22 cellular contexts compared by ENCODE assay signal in the genomic region with DNA sequence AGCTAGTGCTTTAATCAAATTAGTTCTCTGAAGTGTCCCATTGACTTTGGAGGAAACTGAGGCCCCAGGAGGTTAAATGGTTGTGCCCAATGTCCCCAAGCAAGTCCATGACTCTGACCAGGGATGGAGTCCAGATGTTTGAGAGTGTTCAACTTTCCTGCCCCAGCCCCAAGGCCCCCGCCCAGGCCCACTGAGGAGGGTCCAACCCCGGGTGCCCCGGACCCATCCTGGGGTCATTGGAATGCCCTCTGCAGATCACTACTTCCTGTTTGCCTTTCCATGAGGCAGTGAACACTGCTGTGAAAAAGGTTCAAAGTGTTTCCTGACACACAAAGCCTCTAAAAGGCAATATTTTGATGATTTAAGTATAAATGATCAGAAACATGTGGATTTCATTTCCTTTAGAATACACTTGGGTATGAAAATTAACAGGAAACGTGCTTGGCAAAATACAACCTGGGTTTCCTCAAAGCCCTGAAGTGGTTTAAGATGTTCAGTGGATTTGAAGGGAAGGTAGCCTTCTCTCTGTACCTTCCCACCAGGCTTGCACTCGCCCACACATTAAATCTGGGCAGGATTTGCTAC.
A peak's percentile ranks its signal among the peaks of the same experiment; 100 is the strongest.
DNase-seq lines count a peak whose midpoint lies in the region; ATAC-seq, FAIRE-seq and TF ChIP-seq lines count a peak whose summit lies in the region.
"Had no signal": no experiment of that assay in that cellular context is flagged by ENCODE, and none has a peak within 500 bp of the region (broad histone marks: within the 10 kb centered on the region; RNA-seq: fewer than 3 reads in every experiment).

No MANE protein-coding gene starts in this region.

- no peak overlapping the region for H3K18ac ChIP-seq in H1 (ENCODE audit: extremely low read depth, low read length)

- TF ChIP-seq POLR2A in H1 (IDR thresholded peaks at IDR 0.05; ENCODE audit: control extremely low read depth in 1 of 2, low read depth in 2 of 2, low read length in 2 of 2) = no peak

- H3K9me3 ChIP-seq in H1 (ENCODE audit: insufficient read depth in 2 of 2, low read depth in 1 of 2, low read length in 1 of 2) = no peaks in the 10 kb centered on the region
- H3K9me3 ChIP-seq: HAP-1 had no signal

- no peaks in the 10 kb centered on the region; the same call in 1 of the 2 replicates for H3K23me2 ChIP-seq in H1 (ENCODE audit: low read depth, low read length)

- no peaks in the 10 kb centered on the region for H3K36me3 Mint-ChIP-seq in activated CD4-positive, alpha-beta T cell treated with anti-CD3 and anti-CD28 coated beads, Interleukin-2, amount 10 ng/mL, durations not matched to agents 24 days and 14 days (ENCODE audit: low read depth)
- no peaks in the 10 kb centered on the region for H3K36me3 Mint-ChIP-seq in activated naive CD8-positive, alpha-beta T cell treated with anti-CD3 and anti-CD28 coated beads for 36 hours
- H3K36me3 Mint-ChIP-seq: CD4-positive, alpha-beta memory T cell had no signal

- H3K56ac ChIP-seq in H1 (replicated peaks; ENCODE audit: insufficient read length, low read depth, low read length) = no peak overlapping the region

- DNase-seq in activated CD4-positive, alpha-beta T cell treated with anti-CD3 and anti-CD28 coated beads, Interleukin-2, amount 10 ng/mL, durations not matched to agents 24 days and 14 days = peak; percentile 20
- DNase-seq in activated CD4-positive, alpha-beta T cell treated with anti-CD3 and anti-CD28 coated beads, Interleukin-2, amount 50 U/mL, for 4 hours = no peak
- DNase-seq in H1 (ENCODE audit: low read depth in 1 of 2, low spot score in 2 of 2) (no peak), sciatic nerve (ENCODE audit: low spot score) (no peak), NCI-H1694 (lab: John Stamatoyannopoulos, UW) (no peak), NCI-H1417 treated with DMSO at 0.1 percent for 48 hours (lab: John Stamatoyannopoulos, UW) (no peak)
- no peak for DNase-seq in activated naive CD8-positive, alpha-beta T cell treated with anti-CD3 and anti-CD28 coated beads for 36 hours
- DNase-seq: C1 segment of cervical spinal cord; Calu3; CD4-positive, alpha-beta memory T cell; COR-L47; DMS53; DMS79 treated with DMSO at 0.1 percent for 48 hours; GF-D8; GM23248; HFFc6 had no signal

- no peaks in the 10 kb centered on the region for H3K79me2 ChIP-seq in H1 (ENCODE audit: control insufficient read depth in 1 of 2, insufficient read depth in 2 of 2, low read length in 2 of 2)

- H3K27ac ChIP-seq in H1 (ENCODE audit: low read depth, low read length) = no peak overlapping the region
- H3K27ac ChIP-seq: 22Rv1, GM23248 had no signal

- H3K36me3 ChIP-seq in H1 (ENCODE audit: control insufficient read depth in 2 of 4, insufficient read depth in 4 of 4, low read length in 3 of 4) = no peaks in the 10 kb centered on the region
- H3K36me3 ChIP-seq: HAP-1 had no signal

- H3K9me3 Mint-ChIP-seq in activated CD4-positive, alpha-beta T cell treated with anti-CD3 and anti-CD28 coated beads, Interleukin-2, amount 10 ng/mL, durations not matched to agents 24 days and 14 days = no peaks in the 10 kb centered on the region
- no peaks in the 10 kb centered on the region for H3K9me3 Mint-ChIP-seq in activated naive CD8-positive, alpha-beta T cell treated with anti-CD3 and anti-CD28 coated beads for 36 hours
- H3K9me3 Mint-ChIP-seq: HFFc6 had no signal

- no peak overlapping the region for H2BK20ac ChIP-seq in H1 (ENCODE audit: low read length)

- no peak overlapping the region for H4K8ac ChIP-seq in H1 (ENCODE audit: extremely low read depth, insufficient read depth, low read length)

- POLR2A ChIA-PET in H1 (lab: Charles Lee; ENCODE audit: partially characterized antibody) = no interaction called here

- ATAC-seq in sciatic nerve = peak; percentile 59
- ATAC-seq in HG03159 (IDR thresholded peaks at IDR 0.05; ENCODE audit: unreplicated experiment) = no peak

- H3K27ac Mint-ChIP-seq in activated CD4-positive, alpha-beta T cell treated with anti-CD3 and anti-CD28 coated beads, Interleukin-2, amount 10 ng/mL, durations not matched to agents 24 days and 14 days = no peak overlapping the region
- no peak overlapping the region for H3K27ac Mint-ChIP-seq in activated naive CD8-positive, alpha-beta T cell treated with anti-CD3 and anti-CD28 coated beads for 36 hours
- H3K27ac Mint-ChIP-seq: HFFc6 had no signal

- H3K23ac ChIP-seq in H1 (ENCODE audit: insufficient read length) = no peak overlapping the region

- no peak for FAIRE-seq in H1 (lab: Jason Lieb, UNC)
- FAIRE-seq: A204.1, GM12891, GM18507 had no signal

- H3K4me2 ChIP-seq in H1 (ENCODE audit: insufficient read depth in 1 of 2, low read depth in 2 of 2, low read length in 2 of 2) = no peak overlapping the region

- intact Hi-C loops in activated CD4-positive, alpha-beta T cell treated with anti-CD3 and anti-CD28 coated beads, Interleukin-2, amount 10 ng/mL, durations not matched to agents 24 days and 14 days (cut with micrococcal nuclease) = no loop called here
- intact Hi-C loops in sciatic nerve (cut with DNase I) = no loop called here

- TF ChIP-seq CTCF in H1 (IDR thresholded peaks at IDR 0.05; ENCODE audit: control extremely low read depth in 1 of 3, insufficient read depth in 1 of 3, low read depth in 1 of 3, low read length in 3 of 3) = no peak

- 87% methylated on average over 5 of the region's 5 CpGs; no CpG with 5 or more reads in 1 of the 2 experiments for WGBS in H1 (ENCODE audit: extremely low coverage in 1 of 2, insufficient coverage in 1 of 2, insufficient read length in 1 of 2, insufficient replicate concordance in 2 of 2, low coverage in 1 of 2, low lambda C conversion rate in 2 of 2, missing lambda C conversion rate in 1 of 2), 2 experiments

- no peak overlapping the region for H4K5ac ChIP-seq in H1 (ENCODE audit: insufficient read length, low read depth, low read length)

- no peak for TF ChIP-seq EP300 in H1 (IDR thresholded peaks at IDR 0.05; ENCODE audit: borderline replicate concordance in 1 of 2, low read depth in 2 of 2, low read length in 2 of 2)

- H4K20me1 ChIP-seq in H1 (replicated peaks in 1 of 2; ENCODE audit: control insufficient read depth in 1 of 2, insufficient read depth in 2 of 2, low read length in 2 of 2) = no peaks in the 10 kb centered on the region

- no peaks in the 10 kb centered on the region for H3K4me1 ChIP-seq in H1 (replicated peaks in 1 of 4; ENCODE audit: control insufficient read depth in 3 of 4, insufficient read depth in 4 of 4, low read length in 3 of 4)
- H3K4me1 ChIP-seq: HAP-1 had no signal

- no peaks in the 10 kb centered on the region; a peak in 1 of 7 replicates for H3K27me3 ChIP-seq in H1 (replicated peaks in 1 of 4; ENCODE audit: control insufficient read depth in 3 of 4, extremely low read depth in 1 of 4, insufficient read depth in 3 of 4, low read length in 3 of 4)

- no peak overlapping the region for H2AK5ac ChIP-seq in H1 (ENCODE audit: low read depth, low read length)

- H4K91ac ChIP-seq in H1 (replicated peaks; ENCODE audit: insufficient read length, low read length) = no peak overlapping the region

- no peak overlapping the region for H3K4ac ChIP-seq in H1 (replicated peaks; ENCODE audit: insufficient read length, low read depth, low read length)

- H3K9ac ChIP-seq in H1 (replicated peaks in 1 of 4; ENCODE audit: extremely low read depth in 1 of 4, low read depth in 3 of 4, low read length in 3 of 4) = no peak overlapping the region
- H3K9ac ChIP-seq: GM23248 had no signal

- CTCF ChIA-PET in H1 (lab: Charles Lee; ENCODE audit: partially characterized antibody) = no interaction called here

- no peak overlapping the region for H2AFZ ChIP-seq in H1 (ENCODE audit: low read length)
- H2AFZ ChIP-seq: GM23248 had no signal

- H2BK120ac ChIP-seq in H1 (replicated peaks; ENCODE audit: low read depth, low read length) = no peak overlapping the region

- H2BK5ac ChIP-seq in H1 (ENCODE audit: low read depth, low read length) = no peak overlapping the region

- peak overlapping the region; percentile 27; the same call in 1 of the 2 replicates for H2BK12ac ChIP-seq in H1 (ENCODE audit: low read depth, low read length)

- H3K14ac ChIP-seq in H1 (ENCODE audit: insufficient read length) = no peak overlapping the region

- no peaks in the 10 kb centered on the region for H3K27me3 Mint-ChIP-seq in activated CD4-positive, alpha-beta T cell treated with anti-CD3 and anti-CD28 coated beads, Interleukin-2, amount 10 ng/mL, durations not matched to agents 24 days and 14 days
- peaks cover 12% of the 10 kb centered on the region for H3K27me3 Mint-ChIP-seq in activated naive CD8-positive, alpha-beta T cell treated with anti-CD3 and anti-CD28 coated beads for 36 hours

- H2BK15ac ChIP-seq in H1 (ENCODE audit: low read length) = no peak overlapping the region

- no peaks in the 10 kb centered on the region; the same call in 1 of the 2 replicates for H3K79me1 ChIP-seq in H1 (ENCODE audit: low read depth, low read length)

- no peak for TF ChIP-seq RAD21 in H1 (IDR thresholded peaks at IDR 0.05 in 1 of 2, conservative IDR thresholded peaks at IDR 0.05 in 1 of 2; ENCODE audit: low read depth in 2 of 2, low read length in 2 of 2)

- no peaks in the 10 kb centered on the region for H3K4me1 Mint-ChIP-seq in activated CD4-positive, alpha-beta T cell treated with anti-CD3 and anti-CD28 coated beads, Interleukin-2, amount 10 ng/mL, durations not matched to agents 24 days and 14 days
- no peaks in the 10 kb centered on the region for H3K4me1 Mint-ChIP-seq in activated naive CD8-positive, alpha-beta T cell treated with anti-CD3 and anti-CD28 coated beads for 36 hours

- H3K4me3 Mint-ChIP-seq in activated CD4-positive, alpha-beta T cell treated with anti-CD3 and anti-CD28 coated beads, Interleukin-2, amount 10 ng/mL, durations not matched to agents 24 days and 14 days = no peak overlapping the region
- no peak overlapping the region for H3K4me3 Mint-ChIP-seq in activated naive CD8-positive, alpha-beta T cell treated with anti-CD3 and anti-CD28 coated beads for 36 hours
- H3K4me3 Mint-ChIP-seq: CD4-positive, alpha-beta memory T cell; HFFc6 had no signal

- H3K4me3 ChIP-seq in H1 (ENCODE audit: extremely low read depth in 1 of 4, insufficient read depth in 2 of 4, low read depth in 3 of 4, low read length in 4 of 4) = no peak overlapping the region
- H3K4me3 ChIP-seq: GM23248, HAP-1 had no signal

TF ChIP-seq in H1, 55 proteins besides CTCF, POLR2A, EP300 and RAD21:
- TF ChIP-seq SP4 (IDR thresholded peaks at IDR 0.05; ENCODE audit: low read length) = no peak
- TF ChIP-seq CBX5 (IDR thresholded peaks at IDR 0.05; ENCODE audit: low read depth, low read length) = no peak
- TF ChIP-seq, protein P1, sequence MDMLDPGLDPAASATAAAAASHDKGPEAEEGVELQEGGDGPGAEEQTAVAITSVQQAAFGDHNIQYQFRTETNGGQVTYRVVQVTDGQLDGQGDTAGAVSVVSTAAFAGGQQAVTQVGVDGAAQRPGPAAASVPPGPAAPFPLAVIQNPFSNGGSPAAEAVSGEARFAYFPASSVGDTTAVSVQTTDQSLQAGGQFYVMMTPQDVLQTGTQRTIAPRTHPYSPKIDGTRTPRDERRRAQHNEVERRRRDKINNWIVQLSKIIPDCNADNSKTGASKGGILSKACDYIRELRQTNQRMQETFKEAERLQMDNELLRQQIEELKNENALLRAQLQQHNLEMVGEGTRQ (IDR thresholded peaks at IDR 0.05; ENCODE audit: low read length) = no peak
TF ChIP-seq in H1: peak in this region for 0.
